Comparison of ENCODE assay signal across 8 cellular contexts in the genomic region with DNA sequence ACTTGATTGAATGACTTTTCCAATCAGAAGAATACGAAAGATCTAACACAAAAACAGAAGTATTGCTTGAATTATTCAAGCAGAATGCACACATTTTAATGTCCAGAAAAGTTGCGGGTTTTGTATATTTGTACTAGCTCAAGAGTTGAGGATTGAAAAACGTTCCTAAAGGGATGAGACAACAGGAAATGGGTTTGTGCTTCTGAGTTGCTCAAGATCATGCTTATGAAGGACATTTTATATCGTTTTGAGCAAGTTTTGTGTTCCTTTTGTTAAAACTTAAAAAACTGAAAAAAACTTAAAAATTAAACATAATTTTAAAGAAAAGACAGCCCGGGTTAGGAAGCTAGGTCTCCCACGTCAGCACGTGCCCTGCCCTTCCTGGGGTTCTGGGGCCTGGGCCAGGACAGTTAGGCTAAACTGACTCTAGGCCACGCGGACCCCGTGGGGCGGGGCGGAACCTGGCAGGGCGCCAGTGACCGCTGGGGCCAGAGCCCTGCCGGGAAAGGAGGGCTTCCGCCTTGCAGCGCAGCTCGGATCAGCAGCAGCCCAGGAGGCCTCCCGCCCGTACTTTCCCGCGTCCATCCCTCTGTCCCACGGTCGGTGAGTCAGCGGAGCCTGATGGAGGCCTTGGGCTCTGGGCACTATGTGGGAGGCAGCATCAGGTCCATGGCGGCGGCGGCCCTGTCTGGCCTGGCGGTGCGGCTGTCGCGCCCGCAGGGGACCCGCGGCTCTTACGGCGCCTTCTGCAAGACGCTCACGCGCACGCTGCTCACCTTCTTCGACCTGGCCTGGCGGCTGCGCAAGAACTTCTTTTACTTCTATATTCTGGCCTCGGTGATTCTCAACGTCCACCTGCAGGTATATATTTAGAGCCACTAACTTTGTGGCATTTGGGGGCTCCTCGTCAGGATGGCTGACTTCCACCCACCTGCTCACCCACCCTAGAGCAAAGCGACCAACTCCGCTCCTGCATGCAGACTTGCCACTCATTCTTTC. TPM values are rescaled to one million over a fixed set of nuclear protein-coding genes. Genes with fewer than 3 reads are reported as not detected.
DNase-seq lines count a peak whose midpoint lies in the region; ATAC-seq and FAIRE-seq lines count a peak whose summit lies in the region.

A gene (plus strand): TSS at position 517 of the 999 bp plus-strand sequence. CDS start 105 bp downstream, at position 622.

- DNase-seq in Ammon's horn (ENCODE audit: low spot score) (peak; percentile 25), NCI-H2227 (lab: John Stamatoyannopoulos, UW; ENCODE audit: unreplicated experiment) (peak; percentile 73), glomerular visceral epithelial cell (ENCODE audit: extremely low spot score) (peak; percentile 78), occipital lobe (lab: John Stamatoyannopoulos, UW) (peak; percentile 2), urothelium cell line (ENCODE audit: low spot score) (peak; percentile 43)
- DNase-seq in activated naive CD4-positive, alpha-beta T cell treated with Interleukin-2 at 50 U/mL for 16 hours, result peak; percentile 3

- no peak for FAIRE-seq in urothelium cell line (lab: Jason Lieb, UNC)

- ATAC-seq in GM19438 (IDR thresholded peaks at IDR 0.05; ENCODE audit: low read depth, unreplicated experiment) (peak; percentile 91), HG03571 (IDR thresholded peaks at IDR 0.05; ENCODE audit: unreplicated experiment) (no peak)

RNA-seq across cellular contexts. Expression of the gene that starts here (rescaled TPM):
- total RNA-seq in occipital lobe, result 0.78 TPM

Comparison
In these comparisons a context has a peak if more than half of its experiments do, and no peak if none do; other contexts are left out.
1. Peak in DNase-seq in occipital lobe; RNA of the gene not detected or under 1 TPM.
2. DNase-seq: peak in every context shown above with its lines; median percentile 78 in glomerular visceral epithelial cell; 73 in NCI-H2227; 43 in urothelium cell line; 25 in Ammon's horn; 3 in activated naive CD4-positive, alpha-beta T cell treated with Interleukin-2 at 50 U/mL for 16 hours; 2 in occipital lobe.